1 cellular context compared by ENCODE assay signal in the genomic region with DNA sequence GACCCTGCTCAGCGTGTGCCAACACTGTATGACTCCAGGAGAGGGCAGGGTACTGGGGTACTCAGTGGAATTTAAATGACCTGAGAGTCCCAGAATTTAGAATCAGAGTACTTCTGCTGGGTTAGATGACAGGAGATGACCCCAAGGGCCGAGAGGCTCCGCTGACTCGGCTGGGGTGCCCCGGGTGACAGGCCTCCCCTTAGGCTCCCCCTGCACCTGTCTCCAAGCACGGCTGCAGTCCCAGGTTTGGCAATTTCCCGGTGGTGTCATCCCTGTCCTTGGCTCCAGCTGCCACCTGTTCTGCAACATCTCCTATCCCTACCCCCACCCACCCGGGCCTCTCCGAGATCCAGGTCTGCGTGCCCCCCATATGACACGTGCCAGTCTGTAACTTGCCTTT.
TF ChIP-seq lines count a peak whose summit lies in the region.

No MANE protein-coding gene starts in this region.

TF ChIP-seq in SK-N-SH, 30 proteins besides CTCF, POLR2A, EP300 and RAD21:
- TF ChIP-seq, protein P1, sequence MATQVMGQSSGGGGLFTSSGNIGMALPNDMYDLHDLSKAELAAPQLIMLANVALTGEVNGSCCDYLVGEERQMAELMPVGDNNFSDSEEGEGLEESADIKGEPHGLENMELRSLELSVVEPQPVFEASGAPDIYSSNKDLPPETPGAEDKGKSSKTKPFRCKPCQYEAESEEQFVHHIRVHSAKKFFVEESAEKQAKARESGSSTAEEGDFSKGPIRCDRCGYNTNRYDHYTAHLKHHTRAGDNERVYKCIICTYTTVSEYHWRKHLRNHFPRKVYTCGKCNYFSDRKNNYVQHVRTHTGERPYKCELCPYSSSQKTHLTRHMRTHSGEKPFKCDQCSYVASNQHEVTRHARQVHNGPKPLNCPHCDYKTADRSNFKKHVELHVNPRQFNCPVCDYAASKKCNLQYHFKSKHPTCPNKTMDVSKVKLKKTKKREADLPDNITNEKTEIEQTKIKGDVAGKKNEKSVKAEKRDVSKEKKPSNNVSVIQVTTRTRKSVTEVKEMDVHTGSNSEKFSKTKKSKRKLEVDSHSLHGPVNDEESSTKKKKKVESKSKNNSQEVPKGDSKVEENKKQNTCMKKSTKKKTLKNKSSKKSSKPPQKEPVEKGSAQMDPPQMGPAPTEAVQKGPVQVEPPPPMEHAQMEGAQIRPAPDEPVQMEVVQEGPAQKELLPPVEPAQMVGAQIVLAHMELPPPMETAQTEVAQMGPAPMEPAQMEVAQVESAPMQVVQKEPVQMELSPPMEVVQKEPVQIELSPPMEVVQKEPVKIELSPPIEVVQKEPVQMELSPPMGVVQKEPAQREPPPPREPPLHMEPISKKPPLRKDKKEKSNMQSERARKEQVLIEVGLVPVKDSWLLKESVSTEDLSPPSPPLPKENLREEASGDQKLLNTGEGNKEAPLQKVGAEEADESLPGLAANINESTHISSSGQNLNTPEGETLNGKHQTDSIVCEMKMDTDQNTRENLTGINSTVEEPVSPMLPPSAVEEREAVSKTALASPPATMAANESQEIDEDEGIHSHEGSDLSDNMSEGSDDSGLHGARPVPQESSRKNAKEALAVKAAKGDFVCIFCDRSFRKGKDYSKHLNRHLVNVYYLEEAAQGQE (IDR thresholded peaks at IDR 0.05; ENCODE audit: low read depth, low read length) = no peak
- TF ChIP-seq FOXJ3 (CRISPR knock-in tag; IDR thresholded peaks at IDR 0.05) = no peak
